25 cellular contexts compared by ENCODE assay signal in the genomic region with DNA sequence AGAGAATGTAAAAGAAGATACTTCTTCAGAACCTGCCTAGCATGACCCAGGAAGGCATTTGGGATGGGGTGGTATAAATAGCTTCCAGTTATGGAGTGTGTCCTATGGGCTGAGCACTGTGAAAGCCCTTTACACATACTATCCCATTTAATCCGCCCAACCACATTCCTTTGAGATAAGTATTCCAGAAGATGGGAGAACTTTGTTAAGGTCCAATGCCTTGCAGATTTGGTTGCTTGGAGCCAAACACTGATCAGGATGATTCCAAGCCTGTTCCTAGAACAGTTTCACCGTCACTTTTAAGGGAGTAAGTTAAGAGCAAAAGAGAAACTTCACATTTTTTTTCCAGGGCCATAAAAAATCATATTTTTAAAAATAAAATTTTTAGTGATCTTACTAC.
DNase-seq lines count a peak whose midpoint lies in the region; ATAC-seq and TF ChIP-seq lines count a peak whose summit lies in the region.
"Had no signal": no experiment of that assay in that cellular context is flagged by ENCODE, and none has a peak within 500 bp of the region (broad histone marks: within the 10 kb centered on the region; RNA-seq: fewer than 3 reads in every experiment).

No MANE protein-coding gene starts in this region.

- H3K27ac ChIP-seq in right cardiac atrium (ENCODE audit: low read length) (no peak overlapping the region), rectal smooth muscle tissue (ENCODE audit: low read depth, low read length) (peak overlapping the region; percentile 60)
- H3K27ac ChIP-seq: 22Rv1, C4-2B, GM23248 had no signal

- H3K4me1 ChIP-seq in right cardiac atrium (ENCODE audit: control insufficient read depth, insufficient read depth, low read length): no peaks in the 10 kb centered on the region
- H3K4me1 ChIP-seq in rectal smooth muscle tissue (ENCODE audit: control insufficient read depth, insufficient read depth, low read length): no peaks in the 10 kb centered on the region
- H3K4me1 ChIP-seq: Caco-2 had no signal

- H3K27me3 ChIP-seq in right cardiac atrium (ENCODE audit: control insufficient read depth, insufficient read depth): no peaks in the 10 kb centered on the region
- no peaks in the 10 kb centered on the region for H3K27me3 ChIP-seq in rectal smooth muscle tissue (ENCODE audit: control insufficient read depth, insufficient read depth, low read length)

- TF ChIP-seq CTCF in fibroblast of the aortic adventitia (IDR thresholded peaks at IDR 0.05; ENCODE audit: insufficient read depth, low read length): no peak

- 50% methylated on average over 2 of the region's 2 CpGs for WGBS in right cardiac atrium

- H3K4me3 ChIP-seq in right cardiac atrium (ENCODE audit: low read length): no peak overlapping the region
- no peak overlapping the region for H3K4me3 ChIP-seq in fibroblast of the aortic adventitia (ENCODE audit: low read depth, low read length)
- H3K4me3 ChIP-seq in rectal smooth muscle tissue (ENCODE audit: low read length): no peak overlapping the region
- H3K4me3 ChIP-seq: GM12878, GM23248 had no signal

- H3K9me3 ChIP-seq in right cardiac atrium (ENCODE audit: control insufficient read depth, low read length): no peaks in the 10 kb centered on the region
- H3K9me3 ChIP-seq: Caco-2 had no signal

- ATAC-seq in Right ventricle myocardium inferior: peak; percentile 24
- no peak for ATAC-seq in right cardiac atrium
- ATAC-seq in GM19452 (IDR thresholded peaks at IDR 0.05; ENCODE audit: unreplicated experiment): no peak
- ATAC-seq: CD8-positive, alpha-beta T cell; GM12878 had no signal

- H3K36me3 ChIP-seq in rectal smooth muscle tissue (ENCODE audit: control insufficient read depth, insufficient read depth, low read length): no peaks in the 10 kb centered on the region

- intact Hi-C loops in Right ventricle myocardium inferior (cut with DNase I) (no loop called here), right cardiac atrium (cut with DNase I) (no loop called here)

- H3K9ac ChIP-seq in rectal smooth muscle tissue (ENCODE audit: low read length): no peak overlapping the region
- H3K9ac ChIP-seq: GM23248 had no signal

- DNase-seq in Right ventricle myocardium inferior (ENCODE audit: missing footprints): no peak
- DNase-seq in right cardiac atrium: no peak
- DNase-seq in fibroblast of the aortic adventitia (ENCODE audit: low read depth): peak; percentile 5
- DNase-seq in NCI-H446 treated with DMSO at 0.1 percent for 48 hours (lab: John Stamatoyannopoulos, UW): no peak
- no peak for DNase-seq in NCI-H226
- DNase-seq: Caco-2; CD8-positive, alpha-beta T cell; EL; GDM1; GM23248; H7; KBM-7; MV-4-11; NCI-H1105; NCI-H1436 treated with DMSO at 0.1 percent for 48 hours; NCI-H187 treated with DMSO at 0.1 percent for 48 hours; NCI-H2171 treated with DMSO at 0.1 percent for 48 hours; NCI-H524 treated with DMSO at 0.1 percent for 48 hours; NCI-H774; SHP77 had no signal
